In the genomic region with DNA sequence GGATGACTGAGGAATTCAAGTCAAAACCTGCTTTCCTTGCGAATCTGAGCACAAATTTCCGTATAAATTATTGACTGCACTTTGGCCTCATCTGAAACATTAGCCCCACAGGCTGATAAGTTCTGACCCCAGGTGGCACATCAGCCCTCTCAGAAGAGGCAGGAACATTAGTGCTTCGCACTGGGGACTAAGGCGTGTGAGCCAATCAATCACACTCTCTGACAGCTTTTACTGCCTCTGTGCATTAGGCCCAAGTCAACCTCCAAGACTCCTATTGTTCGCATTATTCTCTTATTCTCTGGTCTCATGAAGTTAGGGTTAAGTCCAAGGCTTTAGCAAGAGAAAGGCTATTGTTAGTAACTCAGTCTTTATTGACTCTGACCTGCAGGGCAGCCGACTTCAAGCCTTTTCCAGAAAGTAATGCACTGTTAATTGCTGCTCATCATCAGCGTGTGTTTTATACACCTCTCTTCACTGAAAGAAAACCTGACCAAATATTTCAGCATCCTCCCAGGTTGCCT, we compare ENCODE assay signal across 11 cellular contexts.
DNase-seq lines count a peak whose midpoint lies in the region; ATAC-seq and TF ChIP-seq lines count a peak whose summit lies in the region.
"Had no signal": no experiment of that assay in that cellular context is flagged by ENCODE, and none has a peak within 500 bp of the region (broad histone marks: within the 10 kb centered on the region; RNA-seq: fewer than 3 reads in every experiment).

No MANE protein-coding gene starts in this region.

- H3K36me3 ChIP-seq in duodenal mucosa (ENCODE audit: control insufficient read depth in 1 of 2, insufficient read depth in 2 of 2, low read length in 2 of 2): no peaks in the 10 kb centered on the region
- no peaks in the 10 kb centered on the region for H3K36me3 ChIP-seq in uterus
- H3K36me3 ChIP-seq in tibial nerve: no peaks in the 10 kb centered on the region

- ATAC-seq in HG02759 (IDR thresholded peaks at IDR 0.05; ENCODE audit: unreplicated experiment): no peak
- no peak for ATAC-seq in activated T-helper 17 cell treated with anti-CD3 and anti-CD28 coated beads, Interleukin-2, amount 50 U/mL, for 72 hours (replicated peaks)
- ATAC-seq: natural killer cell had no signal

- H3K9me3 ChIP-seq in duodenal mucosa (ENCODE audit: control insufficient read depth in 1 of 2, low read length in 2 of 2): no peaks in the 10 kb centered on the region
- no peaks in the 10 kb centered on the region for H3K9me3 ChIP-seq in uterus
- no peaks in the 10 kb centered on the region for H3K9me3 ChIP-seq in tibial nerve

- peaks cover 11% of the 10 kb centered on the region for H3K36me3 Mint-ChIP-seq in nephron progenitor cell (ENCODE audit: low read depth)
- no peaks in the 10 kb centered on the region for H3K36me3 Mint-ChIP-seq in activated T-helper 17 cell treated with anti-CD3 and anti-CD28 coated beads, Interleukin-2, amount 50 U/mL, for 72 hours (ENCODE audit: low read depth)
- H3K36me3 Mint-ChIP-seq: natural killer cell had no signal

- H3K27ac Mint-ChIP-seq in nephron progenitor cell: peak overlapping the region; percentile 97
- H3K27ac Mint-ChIP-seq in activated T-helper 17 cell treated with anti-CD3 and anti-CD28 coated beads, Interleukin-2, amount 50 U/mL, for 72 hours: no peak overlapping the region
- H3K27ac Mint-ChIP-seq: dendritic cell treated with granulocyte-macrophage colony-stimulating factor and Interleukin-4, amounts not matched to agents 40 ng/mL and 50 ng/mL, for 4 days; natural killer cell had no signal

- intact Hi-C loops in uterus (cut with DNase I; ENCODE audit: low total_unique reads): no loop called here

- H3K27ac ChIP-seq in duodenal mucosa (ENCODE audit: low read depth, low read length): peak overlapping the region; percentile 55
- H3K27ac ChIP-seq in uterus: peak overlapping the region in 1 of 2 donors; percentile 32
- H3K27ac ChIP-seq in tibial nerve: peak overlapping the region in 2 of 4 donors; percentile 42 to 71

- no peaks in the 10 kb centered on the region for H3K27me3 Mint-ChIP-seq in nephron progenitor cell (ENCODE audit: low read depth, poor library complexity)
- H3K27me3 Mint-ChIP-seq in activated T-helper 17 cell treated with anti-CD3 and anti-CD28 coated beads, Interleukin-2, amount 50 U/mL, for 72 hours: peaks cover 20% of the 10 kb centered on the region

- H3K4me1 ChIP-seq in duodenal mucosa (ENCODE audit: control insufficient read depth in 1 of 2, insufficient read depth in 2 of 2, low read length in 2 of 2) (peaks cover 57 to 69% of the 10 kb centered on the region in 2 donors), uterus (peaks cover 5 to 7% of the 10 kb centered on the region in 2 donors), tibial nerve (peaks cover 0 to 58% (median 40%) of the 10 kb centered on the region in 4 donors)

- TF ChIP-seq POLR2A in uterus (IDR thresholded peaks at IDR 0.05) (no peak), tibial nerve (IDR thresholded peaks at IDR 0.05) (no peak)

- no peaks in the 10 kb centered on the region for H3K9me3 Mint-ChIP-seq in nephron progenitor cell
- H3K9me3 Mint-ChIP-seq in activated T-helper 17 cell treated with anti-CD3 and anti-CD28 coated beads, Interleukin-2, amount 50 U/mL, for 72 hours: no peaks in the 10 kb centered on the region
- H3K9me3 Mint-ChIP-seq: dendritic cell treated with granulocyte-macrophage colony-stimulating factor and Interleukin-4, amounts not matched to agents 40 ng/mL and 50 ng/mL, for 4 days; natural killer cell had no signal

- 54 to 56% methylated on average over 7 of the region's 7 CpGs for WGBS in tibial nerve, 2 donors

- TF ChIP-seq CTCF in nephron progenitor cell (IDR thresholded peaks at IDR 0.05) (no peak), uterus (IDR thresholded peaks at IDR 0.05) (no peak), tibial nerve (IDR thresholded peaks at IDR 0.05) (no peak)

- DNase-seq in ELF-1 (ENCODE audit: low read depth, low spot score) (peak; percentile 91), NCI-H510A (lab: John Stamatoyannopoulos, UW) (peak; percentile 23), nephron progenitor cell (peak; percentile 66), uterus (no peak), tibial nerve (ENCODE audit: low spot score in 2 of 2) (no peak)
- DNase-seq: GF-D8, natural killer cell had no signal

- TF ChIP-seq EP300 in tibial nerve (IDR thresholded peaks at IDR 0.05): no peak

- H3K27me3 ChIP-seq in duodenal mucosa (ENCODE audit: control insufficient read depth in 1 of 2, insufficient read depth in 2 of 2, low read length in 2 of 2) (no peaks in the 10 kb centered on the region), uterus (no peaks in the 10 kb centered on the region), tibial nerve (no peaks in the 10 kb centered on the region)

- H3K4me1 Mint-ChIP-seq in nephron progenitor cell: no peaks in the 10 kb centered on the region
- H3K4me1 Mint-ChIP-seq in activated T-helper 17 cell treated with anti-CD3 and anti-CD28 coated beads, Interleukin-2, amount 50 U/mL, for 72 hours: no peaks in the 10 kb centered on the region
- H3K4me1 Mint-ChIP-seq: natural killer cell had no signal

- no peak overlapping the region for H3K9ac ChIP-seq in duodenal mucosa (ENCODE audit: low read depth in 1 of 2, low read length in 2 of 2)

- H3K4me3 ChIP-seq in duodenal mucosa (ENCODE audit: low read depth in 1 of 2, low read length in 2 of 2): peak overlapping the region; percentile 49 to 50
- no peak overlapping the region for H3K4me3 ChIP-seq in uterus
- no peak overlapping the region for H3K4me3 ChIP-seq in tibial nerve

- peak overlapping the region; percentile 50 for H3K4me3 Mint-ChIP-seq in nephron progenitor cell
- no peak overlapping the region for H3K4me3 Mint-ChIP-seq in activated T-helper 17 cell treated with anti-CD3 and anti-CD28 coated beads, Interleukin-2, amount 50 U/mL, for 72 hours
- H3K4me3 Mint-ChIP-seq: dendritic cell treated with granulocyte-macrophage colony-stimulating factor and Interleukin-4, amounts not matched to agents 40 ng/mL and 50 ng/mL, for 4 days; natural killer cell had no signal

Comparison
In these comparisons a context has a peak if more than half of its experiments do, and no peak if none do; other contexts are left out.
1. DNase-seq: peak in ELF-1 (single experiment), NCI-H510A (single experiment) and nephron progenitor cell (single experiment); none in uterus (0 of 2) and tibial nerve (0 of 2).
2. H3K4me3 ChIP-seq: peak in duodenal mucosa (2 of 2); none in uterus (0 of 2) and tibial nerve (0 of 4).